Comparison of ENCODE assay signal across 7 cellular contexts in genomic region chr1:117357833-117358603, GRCh38. TPM values are rescaled to one million over a fixed set of nuclear protein-coding genes. Genes with fewer than 3 reads are reported as not detected.
DNase-seq lines count a peak whose midpoint lies in the region; ATAC-seq and TF ChIP-seq lines count a peak whose summit lies in the region.
"Not testable (repeated sequence)": the region's sequence is repeated elsewhere in the genome, so short reads cannot be mapped to it uniquely, and the experiment has no call there.

No MANE protein-coding gene starts in this region.

- H3K9me3 Mint-ChIP-seq in Calu3 (ENCODE audit: low read depth, unreplicated experiment); activated CD4-positive, alpha-beta T cell treated with anti-CD3 and anti-CD28 coated beads for 36 hours (ENCODE audit: low read depth); activated T-cell treated with anti-CD3 and anti-CD28 coated beads, Interleukin-2, amount 50 U/mL, for 4 hours; activated naive CD8-positive, alpha-beta T cell treated with anti-CD3 and anti-CD28 coated beads for 36 hours; endothelial cell (ENCODE audit: unreplicated experiment): not testable (repeated sequence)
- H3K9me3 Mint-ChIP-seq in naive thymus-derived CD4-positive, alpha-beta T cell, result peaks cover 0 to 11% (median 3%) of the 10 kb centered on the region in 11 donors

- not testable (repeated sequence) for H3K36me3 ChIP-seq in naive thymus-derived CD4-positive, alpha-beta T cell (ENCODE audit: control insufficient read depth in 2 of 3, insufficient read depth in 3 of 3, low read length in 3 of 3)

- H3K4me3 Mint-ChIP-seq in Calu3 (ENCODE audit: low read depth, unreplicated experiment) (peak overlapping the region; percentile 87), endothelial cell (ENCODE audit: unreplicated experiment) (peak overlapping the region; percentile 7)
- H3K4me3 Mint-ChIP-seq in activated CD4-positive, alpha-beta T cell treated with anti-CD3 and anti-CD28 coated beads for 36 hours, result not testable (repeated sequence)
- H3K4me3 Mint-ChIP-seq in activated T-cell treated with anti-CD3 and anti-CD28 coated beads, Interleukin-2, amount 50 U/mL, for 4 hours, result peak overlapping the region; percentile 54
- peak overlapping the region; percentile 29 for H3K4me3 Mint-ChIP-seq in activated naive CD8-positive, alpha-beta T cell treated with anti-CD3 and anti-CD28 coated beads for 36 hours
- peak overlapping the region in 6 of 10 donors; percentile 38 to 74 (median 61) for H3K4me3 Mint-ChIP-seq in naive thymus-derived CD4-positive, alpha-beta T cell

- H3K27ac Mint-ChIP-seq in Calu3 (ENCODE audit: unreplicated experiment), result peak overlapping the region; percentile 93
- H3K27ac Mint-ChIP-seq in activated CD4-positive, alpha-beta T cell treated with anti-CD3 and anti-CD28 coated beads for 36 hours; activated naive CD8-positive, alpha-beta T cell treated with anti-CD3 and anti-CD28 coated beads for 36 hours; endothelial cell (ENCODE audit: unreplicated experiment): not testable (repeated sequence)
- peak overlapping the region in 7 of 9 donors; percentile 5 to 87 (median 70) for H3K27ac Mint-ChIP-seq in naive thymus-derived CD4-positive, alpha-beta T cell

- not testable (repeated sequence) for TF ChIP-seq CTCF in Calu3 (IDR thresholded peaks at IDR 0.05; ENCODE audit: unreplicated experiment); endothelial cell (IDR thresholded peaks at IDR 0.05; ENCODE audit: unreplicated experiment)

- peaks cover 6 to 15% of the 10 kb centered on the region in 2 donors for H3K4me1 ChIP-seq in naive thymus-derived CD4-positive, alpha-beta T cell (ENCODE audit: control insufficient read depth in 2 of 2, insufficient read depth in 2 of 2, low read length in 2 of 2)

- TSS peak; percentile 33 for BruUV-seq in Calu3 (replicated peaks; lab: Mats Ljungman, UMichigan)

- not testable (repeated sequence) for H3K27ac ChIP-seq in naive thymus-derived CD4-positive, alpha-beta T cell (ENCODE audit: low read depth, low read length)

- H3K4me3 ChIP-seq in naive thymus-derived CD4-positive, alpha-beta T cell (ENCODE audit: low read length), result not testable (repeated sequence)

- DNase-seq in Calu3 (peak; percentile 24), NCI-H146 (lab: John Stamatoyannopoulos, UW) (peak; percentile 22)
- peak; percentile 20 for DNase-seq in activated CD4-positive, alpha-beta T cell treated with anti-CD3 and anti-CD28 coated beads for 36 hours
- DNase-seq in activated T-cell treated with anti-CD3 and anti-CD28 coated beads, Interleukin-2, amount 50 U/mL, for 4 hours; activated naive CD8-positive, alpha-beta T cell treated with anti-CD3 and anti-CD28 coated beads for 36 hours; endothelial cell (ENCODE audit: low spot score): not testable (repeated sequence)
- peak in 6 of 9 donors; percentile 36 to 71 (median 54) for DNase-seq in naive thymus-derived CD4-positive, alpha-beta T cell

- H3K9me3 ChIP-seq in naive thymus-derived CD4-positive, alpha-beta T cell (ENCODE audit: control insufficient read depth in 2 of 3, low read length in 3 of 3), result not testable (repeated sequence)

- not testable (repeated sequence) for H3K36me3 Mint-ChIP-seq in Calu3 (ENCODE audit: insufficient read depth, unreplicated experiment); activated CD4-positive, alpha-beta T cell treated with anti-CD3 and anti-CD28 coated beads for 36 hours (ENCODE audit: low read depth); activated T-cell treated with anti-CD3 and anti-CD28 coated beads, Interleukin-2, amount 50 U/mL, for 4 hours (ENCODE audit: insufficient read depth); activated naive CD8-positive, alpha-beta T cell treated with anti-CD3 and anti-CD28 coated beads for 36 hours; endothelial cell (ENCODE audit: low read depth, unreplicated experiment); naive thymus-derived CD4-positive, alpha-beta T cell

- H3K27me3 Mint-ChIP-seq in Calu3 (ENCODE audit: unreplicated experiment); activated CD4-positive, alpha-beta T cell treated with anti-CD3 and anti-CD28 coated beads for 36 hours; activated T-cell treated with anti-CD3 and anti-CD28 coated beads, Interleukin-2, amount 50 U/mL, for 4 hours (ENCODE audit: low read depth); activated naive CD8-positive, alpha-beta T cell treated with anti-CD3 and anti-CD28 coated beads for 36 hours; endothelial cell (ENCODE audit: unreplicated experiment): not testable (repeated sequence)
- H3K27me3 Mint-ChIP-seq in naive thymus-derived CD4-positive, alpha-beta T cell, result peaks cover 0 to 12% (median 0%) of the 10 kb centered on the region in 5 donors

- POLR2A ChIA-PET in activated CD4-positive, alpha-beta T cell treated with anti-CD3 and anti-CD28 coated beads for 36 hours (lab: Charles Lee), result not testable (repeated sequence)
- POLR2A ChIA-PET in naive thymus-derived CD4-positive, alpha-beta T cell (lab: Charles Lee), result interaction anchor here (1.6 to 2.1 kb wide), 2 partner anchors 9 to 15 kb away, joined by 9 to 11 read pairs; partner anchors contain the start of gene MAN1A2

- H3K27me3 ChIP-seq in naive thymus-derived CD4-positive, alpha-beta T cell (ENCODE audit: control insufficient read depth in 2 of 2, insufficient read depth in 2 of 2, low read length in 2 of 2), result not testable (repeated sequence)

- not testable (repeated sequence) for H3K4me1 Mint-ChIP-seq in Calu3 (ENCODE audit: low read depth, unreplicated experiment); endothelial cell (ENCODE audit: unreplicated experiment)
- peaks cover 33% of the 10 kb centered on the region for H3K4me1 Mint-ChIP-seq in activated CD4-positive, alpha-beta T cell treated with anti-CD3 and anti-CD28 coated beads for 36 hours
- H3K4me1 Mint-ChIP-seq in activated T-cell treated with anti-CD3 and anti-CD28 coated beads, Interleukin-2, amount 50 U/mL, for 4 hours (ENCODE audit: low read depth), result peaks cover 45% of the 10 kb centered on the region
- H3K4me1 Mint-ChIP-seq in activated naive CD8-positive, alpha-beta T cell treated with anti-CD3 and anti-CD28 coated beads for 36 hours, result peaks cover 32% of the 10 kb centered on the region
- H3K4me1 Mint-ChIP-seq in naive thymus-derived CD4-positive, alpha-beta T cell, result peaks cover 18 to 57% (median 37%) of the 10 kb centered on the region in 7 donors

- ATAC-seq in activated CD4-positive, alpha-beta T cell treated with anti-CD3 and anti-CD28 coated beads for 36 hours; activated T-cell treated with anti-CD3 and anti-CD28 coated beads, Interleukin-2, amount 50 U/mL, for 4 hours; naive thymus-derived CD4-positive, alpha-beta T cell: not testable (repeated sequence)

- CTCF ChIA-PET in Calu3 (lab: Charles Lee), result interaction anchor here (0.6 kb wide), 2 partner anchors 248 to 423 kb away, joined by 4 to 7 read pairs; no protein-coding TSS in a partner anchor
- CTCF ChIA-PET in activated CD4-positive, alpha-beta T cell treated with anti-CD3 and anti-CD28 coated beads for 36 hours (lab: Charles Lee), result interaction anchor here (0.9 to 2.0 kb wide), 2 partner anchors 11 to 22 kb away, joined by 3 to 5 read pairs; no protein-coding TSS in a partner anchor
- CTCF ChIA-PET in naive thymus-derived CD4-positive, alpha-beta T cell (lab: Charles Lee), result not testable (repeated sequence)

- intact Hi-C loops in Calu3 (cut with micrococcal nuclease; ENCODE audit: unreplicated experiment); activated CD4-positive, alpha-beta T cell treated with anti-CD3 and anti-CD28 coated beads for 36 hours (cut with DNase I, micrococcal nuclease); naive thymus-derived CD4-positive, alpha-beta T cell (cut with micrococcal nuclease): not testable (repeated sequence)

RNA-seq across cellular contexts. Expression of gene MAN1A2, which starts 9.2 kb away (rescaled TPM):
- total RNA-seq in Calu3 (2022) (26.6 and 28.2 TPM in 2 replicates), endothelial cell (ENCODE audit: unreplicated experiment) (36.4 TPM)
- 10 to 100 TPM; 18.5 to 20.4 TPM for total RNA-seq in activated CD4-positive, alpha-beta T cell treated with anti-CD3 and anti-CD28 coated beads for 36 hours
- total RNA-seq in activated T-cell treated with anti-CD3 and anti-CD28 coated beads, Interleukin-2, amount 50 U/mL, for 4 hours, result 10 to 100 TPM; 18.0 to 20.2 (median 18.1) TPM
- total RNA-seq in activated naive CD8-positive, alpha-beta T cell treated with anti-CD3 and anti-CD28 coated beads for 36 hours, result 10 to 100 TPM; 17.0 to 18.3 TPM
- total RNA-seq in naive thymus-derived CD4-positive, alpha-beta T cell, result 10 to 100 TPM; 40.4 to 63.4 (median 47.1) TPM
- 10 to 100 TPM; 10.5 to 20.9 TPM for polyA plus RNA-seq in naive thymus-derived CD4-positive, alpha-beta T cell
